Comparison of ENCODE assay signal across 22 cellular contexts in genomic region chr1:205802060-205802459, GRCh38. TPM values are rescaled to one million over a fixed set of nuclear protein-coding genes. Genes with fewer than 3 reads are reported as not detected.
"Had no signal": no experiment of that assay in that cellular context is flagged by ENCODE, and none has a peak within 500 bp of the region (broad histone marks: within the 10 kb centered on the region; RNA-seq: fewer than 3 reads in every experiment).

No MANE protein-coding gene starts in this region.

- H3K4me3 ChIP-seq: adrenal gland, ascending aorta, breast epithelium, coronary artery, gastroesophageal sphincter, neural progenitor cell, prostate gland, tibial artery had no signal

- H3K27ac Mint-ChIP-seq: neural progenitor cell had no signal

- H3K9me3 Mint-ChIP-seq: immature natural killer cell; naive thymus-derived CD4-positive, alpha-beta T cell; neural progenitor cell had no signal

- DNase-seq: activated CD4-positive, alpha-beta T cell treated with anti-CD3 and anti-CD28 coated beads for 1 hour; activated CD4-positive, alpha-beta T cell treated with anti-CD3 and anti-CD28 coated beads, Interleukin-2, amount 50 U/mL, for 4 hours; activated effector memory CD4-positive, alpha-beta T cell treated with anti-CD3 and anti-CD28 coated beads, Interleukin-2, amount 50 U/mL, for 16 hours; activated naive CD4-positive, alpha-beta T cell treated with anti-CD3 and anti-CD28 coated beads, Interleukin-2, amount 50 U/mL, for 16 hours; activated T-cell treated with anti-CD3 and anti-CD28 coated beads, Interleukin-2, amount 50 U/mL, for 48 hours; adrenal gland; cerebellar nuclear complex; immature natural killer cell; naive thymus-derived CD4-positive, alpha-beta T cell; stimulated activated CD4-positive, alpha-beta T cell treated with anti-CD3 and anti-CD28 coated beads, Interleukin-4, amount 100 ng/mL, for 24 hours; stimulated activated naive CD4-positive, alpha-beta T cell treated with Interleukin-2 at 50 U/mL for 16 hours; T-helper 9 cell; tibial artery had no signal

- H3K4me3 Mint-ChIP-seq: immature natural killer cell; naive thymus-derived CD4-positive, alpha-beta T cell; neural progenitor cell had no signal

- H3K27me3 Mint-ChIP-seq: naive thymus-derived CD4-positive, alpha-beta T cell had no signal

- H3K9me3 ChIP-seq: adrenal gland, ascending aorta, breast epithelium, gastroesophageal sphincter, prostate gland, tibial artery had no signal

- H3K4me1 ChIP-seq: prostate gland had no signal

- H3K27ac ChIP-seq: adrenal gland, ascending aorta, breast epithelium, coronary artery, neural progenitor cell, prostate gland, tibial artery had no signal

- H3K36me3 ChIP-seq: breast epithelium, neural progenitor cell had no signal

- ATAC-seq: gastroesophageal sphincter; left lobe of liver; naive thymus-derived CD4-positive, alpha-beta T cell had no signal

- H3K27me3 ChIP-seq: adrenal gland, ascending aorta, breast epithelium, gastroesophageal sphincter, neural progenitor cell, tibial artery had no signal

RNA-seq across cellular contexts. Expression of gene PM20D1, which starts 47.9 kb away (rescaled TPM):
- total RNA-seq: ascending aorta, lung microvascular endothelial cell, osteocyte, prostate gland had no signal
